In the genomic region with DNA sequence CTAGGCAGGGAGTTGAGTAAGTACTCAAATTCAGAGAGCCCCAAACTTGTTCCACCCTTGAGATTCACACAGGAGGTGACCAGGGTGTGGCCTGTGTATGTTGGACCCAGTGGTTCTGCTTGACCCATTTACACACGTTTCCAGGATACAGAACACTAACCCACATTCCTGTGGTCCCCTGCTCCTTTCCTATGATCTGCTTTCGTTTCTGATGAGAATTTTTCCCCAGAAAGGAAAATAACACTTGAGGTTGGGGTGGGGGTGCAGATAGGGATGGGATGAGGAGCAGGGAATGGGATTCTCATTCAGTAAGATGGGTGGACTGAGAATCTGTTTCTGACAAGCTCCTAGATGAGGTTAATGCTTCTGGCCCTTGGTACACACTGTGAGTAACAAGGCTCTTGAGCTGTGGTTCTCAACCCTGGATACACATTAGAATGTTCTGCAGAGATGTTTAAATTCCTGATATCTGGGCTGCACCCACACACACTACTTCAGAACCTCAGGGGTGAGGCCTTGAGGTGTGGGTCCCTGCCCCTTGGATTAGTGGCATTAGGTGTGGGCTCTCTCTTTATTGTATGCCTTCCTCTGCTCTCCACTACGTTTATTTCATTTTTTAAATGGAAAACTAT, we compare ENCODE assay signal across 19 cellular contexts. TPM values are rescaled to one million over a fixed set of nuclear protein-coding genes. Genes with fewer than 3 reads are reported as not detected.
DNase-seq lines count a peak whose midpoint lies in the region; ATAC-seq and TF ChIP-seq lines count a peak whose summit lies in the region.
"Had no signal": no experiment of that assay in that cellular context is flagged by ENCODE, and none has a peak within 500 bp of the region (broad histone marks: within the 10 kb centered on the region; RNA-seq: fewer than 3 reads in every experiment).

No MANE protein-coding gene starts in this region.

- no peaks in the 10 kb centered on the region for H3F3A ChIP-seq in MM.1S (ENCODE audit: insufficient read depth, low read length)
- no peaks in the 10 kb centered on the region for H3F3A ChIP-seq in PC-3 (ENCODE audit: low read length, unreplicated experiment)

- in situ Hi-C loops in IMR-90 (cut with MboI; ENCODE audit: low sequenced_read_pairs): no loop called here

- no peak overlapping the region; the same call in 1 of the 2 replicates for H2BK120ac ChIP-seq in IMR-90 (ENCODE audit: low read depth, low read length)

- no peak overlapping the region for H3K23ac ChIP-seq in IMR-90 (ENCODE audit: low read depth, low read length)

- no peak overlapping the region for H3K18ac ChIP-seq in IMR-90 (ENCODE audit: low read depth, low read length)

- H3K9ac ChIP-seq in BLaER1 (no peak overlapping the region), IMR-90 (ENCODE audit: low read depth, low read length) (no peak overlapping the region), MM.1S (ENCODE audit: low read length) (no peak overlapping the region), PC-3 (ENCODE audit: low read length) (no peak overlapping the region)

- CTCF ChIA-PET in IMR-90 (lab: Yijun Ruan, JAX): no interaction called here
- CTCF ChIA-PET in PC-3 (lab: Charles Lee): no interaction called here

- 0 out of 2 replicates have a peak overlapping the region, but pooled peaks have one; percentile 21 for H3K14ac ChIP-seq in IMR-90 (replicated peaks; ENCODE audit: low read depth, low read length)

- H3K36me3 ChIP-seq in BLaER1 (no peaks in the 10 kb centered on the region; the same call in 1 of the 2 replicates), IMR-90 (ENCODE audit: control insufficient read depth, insufficient read depth, low read length) (0 out of 2 replicates have a peak, but pooled peaks cover 2% of the 10 kb centered on the region), upper lobe of left lung (no peaks in the 10 kb centered on the region), MM.1S (replicated peaks; ENCODE audit: insufficient read depth, low read length) (no peaks in the 10 kb centered on the region), PC-3 (ENCODE audit: low read depth, low read length) (no peaks in the 10 kb centered on the region)
- H3K36me3 ChIP-seq: MG63 had no signal

- no peaks in the 10 kb centered on the region for H3K79me1 ChIP-seq in IMR-90 (ENCODE audit: low read depth in 1 of 2, low read length in 2 of 2)

- H3K4me1 ChIP-seq in BLaER1 (peaks cover 18% of the 10 kb centered on the region), IMR-90 (ENCODE audit: control insufficient read depth, insufficient read depth, low read length) (peaks cover 14% of the 10 kb centered on the region), upper lobe of left lung (peaks cover 0 to 2% (median 0%) of the 10 kb centered on the region in 4 donors), MM.1S (ENCODE audit: low read length) (peaks cover 20% of the 10 kb centered on the region; the same call in 1 of the 2 replicates), PC-3 (ENCODE audit: insufficient read depth, low read length) (no peaks in the 10 kb centered on the region)
- H3K4me1 ChIP-seq: A549 had no signal

- H2AK9ac ChIP-seq in IMR-90 (replicated peaks; ENCODE audit: low read depth, low read length, poor library complexity): no peak overlapping the region

- no peak for TF ChIP-seq RAD21 in IMR-90 (IDR thresholded peaks at IDR 0.05; ENCODE audit: low read length)

- no peak overlapping the region for H3K4ac ChIP-seq in IMR-90 (ENCODE audit: low read depth, low read length)

- no peak for TF ChIP-seq CTCF in IMR-90 (conservative IDR thresholded peaks at IDR 0.05; ENCODE audit: low read depth, low read length)
- TF ChIP-seq CTCF in fibroblast of the aortic adventitia (IDR thresholded peaks at IDR 0.05; ENCODE audit: insufficient read depth, low read length): no peak
- TF ChIP-seq CTCF in upper lobe of left lung (IDR thresholded peaks at IDR 0.05): no peak
- no peak for TF ChIP-seq CTCF in MM.1S (IDR thresholded peaks at IDR 0.05; ENCODE audit: low read length)
- no peak for TF ChIP-seq CTCF in PC-3 (conservative IDR thresholded peaks at IDR 0.05; ENCODE audit: low read depth, low read length)

- H4K20me1 ChIP-seq in BLaER1 (no peaks in the 10 kb centered on the region), IMR-90 (ENCODE audit: insufficient read depth, low read length) (no peaks in the 10 kb centered on the region), MM.1S (ENCODE audit: insufficient read depth, low read length) (no peaks in the 10 kb centered on the region), PC-3 (ENCODE audit: low read length) (no peaks in the 10 kb centered on the region)

- H2AK5ac ChIP-seq in IMR-90 (ENCODE audit: low read depth, low read length): no peak overlapping the region

- H3K9me2 ChIP-seq in MM.1S (replicated peaks; ENCODE audit: insufficient read depth, low read length): no peaks in the 10 kb centered on the region
- no peaks in the 10 kb centered on the region for H3K9me2 ChIP-seq in PC-3 (replicated peaks; ENCODE audit: low read length)

- H3K9me3 ChIP-seq in BLaER1 (no peaks in the 10 kb centered on the region), IMR-90 (ENCODE audit: control insufficient read depth, insufficient read depth, low read length) (no peaks in the 10 kb centered on the region), upper lobe of left lung (no peaks in the 10 kb centered on the region), MM.1S (replicated peaks; ENCODE audit: insufficient read depth, low read length) (no peaks in the 10 kb centered on the region), PC-3 (ENCODE audit: low read length) (no peaks in the 10 kb centered on the region)
- H3K9me3 ChIP-seq: A549, MG63 had no signal

- no peak overlapping the region for H3K27ac ChIP-seq in BLaER1
- H3K27ac ChIP-seq in IMR-90 (ENCODE audit: insufficient read depth, low read length): no peak overlapping the region
- peak overlapping the region in 3 of 4 donors; percentile 11 to 43 (median 30) for H3K27ac ChIP-seq in upper lobe of left lung
- H3K27ac ChIP-seq in MM.1S (ENCODE audit: low read length): no peak overlapping the region
- no peak overlapping the region for H3K27ac ChIP-seq in PC-3 (ENCODE audit: low read length)
- H3K27ac ChIP-seq: A549, C4-2B, HL-60, SK-N-MC had no signal

- POLR2A ChIA-PET in IMR-90 (lab: Charles Lee; ENCODE audit: unreplicated experiment) (no interaction called here), PC-3 (lab: Charles Lee; ENCODE audit: unreplicated experiment) (no interaction called here)

- no peak overlapping the region for H2BK5ac ChIP-seq in IMR-90 (ENCODE audit: low read depth, low read length, poor library complexity, severe bottlenecking)

- no peak for TF ChIP-seq EP300 in upper lobe of left lung (IDR thresholded peaks at IDR 0.05)

- H4K8ac ChIP-seq in IMR-90 (ENCODE audit: low read depth in 2 of 2, low read length in 2 of 2): no peak overlapping the region

- no peak overlapping the region for H3K56ac ChIP-seq in IMR-90 (ENCODE audit: extremely low read depth, insufficient read depth, low read length)

- dilution Hi-C loops in IMR-90 (cut with HindIII; ENCODE audit: low sequenced_read_pairs, unreplicated experiment): no loop called here

- no peak overlapping the region for H2BK15ac ChIP-seq in IMR-90 (ENCODE audit: low read depth, low read length)

- DNase-seq in IMR-90 (no peak), fibroblast of the aortic adventitia (ENCODE audit: low read depth) (peak; percentile 16), upper lobe of left lung (no peak), MM.1S (no peak), PC-3 (no peak)
- DNase-seq: DMS79, NCI-H1092, NCI-H1436 treated with DMSO at 0.1 percent for 48 hours, NCI-H2029 treated with DMSO at 0.1 percent for 48 hours, NCI-H2171 treated with DMSO at 0.1 percent for 48 hours, NCI-H748 treated with DMSO at 0.1 percent for 48 hours, Right ventricle myocardium superior had no signal

- H3K79me2 ChIP-seq in MM.1S (ENCODE audit: low read length) (no peaks in the 10 kb centered on the region), PC-3 (ENCODE audit: low read length) (no peaks in the 10 kb centered on the region)

- H3K4me3 ChIP-seq in BLaER1 (no peak overlapping the region), IMR-90 (ENCODE audit: insufficient read depth, low read depth, low read length) (no peak overlapping the region), fibroblast of the aortic adventitia (ENCODE audit: low read depth, low read length) (no peak overlapping the region), upper lobe of left lung (no peak overlapping the region), MM.1S (ENCODE audit: low read length) (no peak overlapping the region), PC-3 (ENCODE audit: low read length) (no peak overlapping the region)
- H3K4me3 ChIP-seq: A549, MG63, SK-N-MC had no signal

- TF ChIP-seq POLR2A in IMR-90 (IDR thresholded peaks at IDR 0.05; ENCODE audit: low read depth, low read length): no peak
- TF ChIP-seq POLR2A in upper lobe of left lung (IDR thresholded peaks at IDR 0.05): no peak

- intact Hi-C loops in IMR-90 (cut with micrococcal nuclease): no loop called here
- intact Hi-C loops in PC-3 (cut with micrococcal nuclease): no loop called here

- no peak overlapping the region; the same call in none of the 2 replicates for H2BK20ac ChIP-seq in IMR-90 (ENCODE audit: low read depth, low read length)

- BruUV-seq in IMR-90 (replicated peaks; lab: Mats Ljungman, UMichigan) (no TSS peak), PC-3 (replicated peaks; lab: Mats Ljungman, UMichigan) (no TSS peak)

- H4K91ac ChIP-seq in IMR-90 (ENCODE audit: insufficient read depth, low read depth, low read length): no peak overlapping the region

- H3K9me1 ChIP-seq in IMR-90 (ENCODE audit: insufficient read depth, low read length): peaks cover 17% of the 10 kb centered on the region

- H2AFZ ChIP-seq in IMR-90 (replicated peaks; ENCODE audit: low read length, poor library complexity) (no peak overlapping the region), MM.1S (ENCODE audit: low read length) (no peak overlapping the region), PC-3 (ENCODE audit: low read length) (no peak overlapping the region)

- ATAC-seq in IMR-90 (ENCODE audit: low read depth): no peak; the same call in none of the 2 replicates
- peak; percentile 24 to 71 for ATAC-seq in upper lobe of left lung (ENCODE audit: low FRiP score in 2 of 2)
- no peak for ATAC-seq in GM21367 (IDR thresholded peaks at IDR 0.05; ENCODE audit: unreplicated experiment)
- no peak for ATAC-seq in PC-3

- no peak overlapping the region for H4K5ac ChIP-seq in IMR-90 (ENCODE audit: low read depth, low read length)

- peak overlapping the region; percentile 64; the same call in 1 of the 2 replicates for H3K4me2 ChIP-seq in BLaER1
- no peak overlapping the region for H3K4me2 ChIP-seq in IMR-90 (ENCODE audit: low read depth, low read length)
- H3K4me2 ChIP-seq in MM.1S (ENCODE audit: low read depth, low read length): no peak overlapping the region
- no peak overlapping the region for H3K4me2 ChIP-seq in PC-3 (ENCODE audit: low read length)
- H3K4me2 ChIP-seq: A549 had no signal

- H3K27me3 ChIP-seq in BLaER1: no peaks in the 10 kb centered on the region
- no peaks in the 10 kb centered on the region for H3K27me3 ChIP-seq in IMR-90 (ENCODE audit: control insufficient read depth, insufficient read depth, low read length)
- no peaks in the 10 kb centered on the region for H3K27me3 ChIP-seq in upper lobe of left lung
- H3K27me3 ChIP-seq in MM.1S (replicated peaks; ENCODE audit: insufficient read depth, low read length): no peaks in the 10 kb centered on the region
- H3K27me3 ChIP-seq in PC-3 (ENCODE audit: low read length): no peaks in the 10 kb centered on the region
- H3K27me3 ChIP-seq: MG63 had no signal

- WGBS in IMR-90 (ENCODE audit: extremely low coverage in 2 of 2, insufficient read length in 1 of 2), 2 experiments: no CpG with 5 or more reads among the region's 3 CpGs
- 60 to 62% methylated on average over 3 of the region's 3 CpGs for WGBS in upper lobe of left lung, 2 donors

RNA-seq across cellular contexts. Expression of a gene that starts 58.4 kb away (rescaled TPM):
- 151 and 201 TPM in 2 replicates for total RNA-seq in IMR-90 (2012; rRNA removed)
- polyA plus RNA-seq in IMR-90 (2012; rRNA removed): 272 and 294 TPM in 2 replicates
- 136 and 173 TPM in 2 replicates for polyA plus RNA-seq in IMR-90 (2012; cell fraction: cytosol; rRNA removed)
- 41.7 and 85.9 TPM in 2 replicates for polyA plus RNA-seq in IMR-90 (2012; cell fraction: nucleus; rRNA removed; ENCODE audit: low replicate concordance)
- 62.8 and 115 TPM in 2 replicates for total RNA-seq in fibroblast of the aortic adventitia (ENCODE audit: low replicate concordance)
- 100 to 1,000 TPM in 3 of 6 donors, 10 to 100 TPM in 3; 63.6 to 133 (median 94.9) TPM for total RNA-seq in upper lobe of left lung
- 44.2 and 44.9 TPM in 2 replicates for total RNA-seq in PC-3 (2014; rRNA removed)

RNA-seq across cellular contexts. Expression of a gene that starts 58.5 kb away (rescaled TPM):
- total RNA-seq in IMR-90 (2012; rRNA removed) (7.0 and 7.2 TPM in 2 replicates), fibroblast of the aortic adventitia (ENCODE audit: low replicate concordance) (9.6 and 13.6 TPM in 2 replicates), upper lobe of left lung (10 to 100 TPM; 10.6 to 66.0 (median 28.8) TPM), PC-3 (2014; rRNA removed) (1.6 and 4.4 TPM in 2 replicates)
- 2.3 and 2.4 TPM in 2 replicates for polyA plus RNA-seq in IMR-90 (2012; rRNA removed)
- 0.57 and 1.0 TPM in 2 replicates for polyA plus RNA-seq in IMR-90 (2012; cell fraction: cytosol; rRNA removed)
- polyA plus RNA-seq in IMR-90 (2012; cell fraction: nucleus; rRNA removed; ENCODE audit: low replicate concordance): 1.5 and 8.7 TPM in 2 replicates

Comparison
In these comparisons a context has a peak if more than half of its experiments do, and no peak if none do; other contexts are left out.
1. H3K27ac ChIP-seq: peak in upper lobe of left lung (3 of 4); none in BLaER1 (single experiment), IMR-90 (single experiment), MM.1S (single experiment) and PC-3 (single experiment).
2. ATAC-seq: peak in upper lobe of left lung (2 of 2); none in IMR-90 (single experiment), GM21367 (single experiment) and PC-3 (single experiment).